In the genomic region with DNA sequence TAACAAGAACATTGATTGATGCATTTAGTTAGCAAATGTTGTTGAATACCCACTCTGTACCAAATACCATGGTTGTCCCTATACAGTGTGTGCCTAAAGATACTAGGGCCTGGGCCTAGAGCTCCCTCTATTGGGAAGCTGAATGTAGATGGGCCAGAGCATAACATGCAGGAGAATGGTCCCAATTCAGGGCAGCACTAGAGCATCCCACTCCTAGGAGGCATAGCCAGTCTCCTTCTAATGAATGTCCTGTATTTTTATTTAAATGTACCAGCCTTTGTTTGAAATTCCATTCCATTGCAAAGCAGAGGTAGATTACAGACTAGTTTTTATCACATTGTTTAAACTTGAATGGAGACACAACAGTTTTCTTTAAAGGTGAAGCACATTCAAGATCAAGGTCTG, we compare ENCODE assay signal across 9 cellular contexts.
DNase-seq lines count a peak whose midpoint lies in the region; ATAC-seq and TF ChIP-seq lines count a peak whose summit lies in the region.
"Had no signal": no experiment of that assay in that cellular context is flagged by ENCODE, and none has a peak within 500 bp of the region (broad histone marks: within the 10 kb centered on the region; RNA-seq: fewer than 3 reads in every experiment).

No MANE protein-coding gene starts in this region.

- no peaks in the 10 kb centered on the region for H3K27me3 Mint-ChIP-seq in activated T-cell treated with anti-CD3 and anti-CD28 coated beads, Interleukin-2, amount 50 U/mL, for 72 hours (ENCODE audit: low read depth)
- H3K27me3 Mint-ChIP-seq: activated naive CD8-positive, alpha-beta T cell had no signal

- intact Hi-C loops in heart right ventricle (cut with DNase I), result loop anchor here (1.0 to 10.0 kb wide), 7 partner anchors 153 to 277 kb away; a partner anchor contains a TSS

- no peaks in the 10 kb centered on the region for H3K9me3 ChIP-seq in heart right ventricle

- no peaks in the 10 kb centered on the region for H3K4me1 Mint-ChIP-seq in activated T-cell treated with anti-CD3 and anti-CD28 coated beads, Interleukin-2, amount 50 U/mL, for 72 hours (ENCODE audit: low read depth)

- ATAC-seq in HG03108 (IDR thresholded peaks at IDR 0.05; ENCODE audit: unreplicated experiment), result peak; percentile 90
- peak; percentile 78 to 82 for ATAC-seq in activated T-cell treated with anti-CD3 and anti-CD28 coated beads, Interleukin-2, amount 50 U/mL, for 72 hours (replicated peaks in 1 of 2)
- ATAC-seq in heart right ventricle, result peak; percentile 85 to 96 (median 94)

- H3K36me3 Mint-ChIP-seq in activated T-cell treated with anti-CD3 and anti-CD28 coated beads, Interleukin-2, amount 50 U/mL, for 72 hours (ENCODE audit: insufficient read depth in 2 of 2), result no peaks in the 10 kb centered on the region

- H3K27me3 ChIP-seq in heart right ventricle, result no peaks in the 10 kb centered on the region

- no peak overlapping the region for H3K4me3 ChIP-seq in heart right ventricle

- no peak overlapping the region for H3K4me3 Mint-ChIP-seq in activated T-cell treated with anti-CD3 and anti-CD28 coated beads, Interleukin-2, amount 50 U/mL, for 72 hours
- H3K4me3 Mint-ChIP-seq: activated naive CD8-positive, alpha-beta T cell had no signal

- H3K4me1 ChIP-seq in heart right ventricle, result no peaks in the 10 kb centered on the region

- no peak overlapping the region for H3K27ac Mint-ChIP-seq in activated T-cell treated with anti-CD3 and anti-CD28 coated beads, Interleukin-2, amount 50 U/mL, for 72 hours
- H3K27ac Mint-ChIP-seq: activated naive CD8-positive, alpha-beta T cell had no signal

- H3K36me3 ChIP-seq in heart right ventricle, result peaks cover 0 to 80% (median 13%) of the 10 kb centered on the region in 9 donors

- H3K27ac ChIP-seq in heart right ventricle, result no peak overlapping the region

- peak; percentile 4 for DNase-seq in DMS 273 treated with DMSO at 0.1 percent for 48 hours (lab: John Stamatoyannopoulos, UW)
- DNase-seq in GM19238 (ENCODE audit: insufficient read length, low spot score), result peak; percentile 23
- DNase-seq in NCI-H446 treated with DMSO at 0.1 percent for 48 hours (lab: John Stamatoyannopoulos, UW), result peak; percentile 10
- DNase-seq in activated T-cell treated with anti-CD3 and anti-CD28 coated beads, Interleukin-2, amount 50 U/mL, for 72 hours, result peak; percentile 24 to 32
- peak in 1 of 2 donors; percentile 58 for DNase-seq in heart right ventricle
- peak; percentile 44 for DNase-seq in renal cortical epithelial cell (ENCODE audit: low read depth)
- no peak for DNase-seq in NCI-H1436 (lab: John Stamatoyannopoulos, UW)

- no peaks in the 10 kb centered on the region for H3K9me3 Mint-ChIP-seq in activated T-cell treated with anti-CD3 and anti-CD28 coated beads, Interleukin-2, amount 50 U/mL, for 72 hours

- peak; percentile 54 to 92 (median 83) for TF ChIP-seq CTCF in heart right ventricle (IDR thresholded peaks at IDR 0.05)
